ENCODE assay signal across 20 cellular contexts in genomic region chr22:23478175-23478574, GRCh38.
DNase-seq lines count a peak whose midpoint lies in the region; ATAC-seq and TF ChIP-seq lines count a peak whose summit lies in the region.
"Had no signal": no experiment of that assay in that cellular context is flagged by ENCODE, and none has a peak within 500 bp of the region (broad histone marks: within the 10 kb centered on the region; RNA-seq: fewer than 3 reads in every experiment).

No MANE protein-coding gene starts in this region.

- no peak overlapping the region for H4K91ac ChIP-seq in mesenchymal stem cell (ENCODE audit: low read length)

- no peak overlapping the region for H2AFZ ChIP-seq in mesenchymal stem cell (ENCODE audit: low read depth, low read length)
- H2AFZ ChIP-seq: PC-9 had no signal

- no peak overlapping the region for H2BK12ac ChIP-seq in mesenchymal stem cell (ENCODE audit: low read length in 2 of 2)

- TF ChIP-seq EP300 in Ishikawa (IDR thresholded peaks at IDR 0.05; ENCODE audit: borderline replicate concordance), result no peak

- no peak overlapping the region for H2BK120ac ChIP-seq in mesenchymal stem cell (ENCODE audit: low read depth, low read length)

- H2AK5ac ChIP-seq in mesenchymal stem cell (ENCODE audit: low read length, severe bottlenecking), result no peak overlapping the region

- no peak for TF ChIP-seq RAD21 in Ishikawa (IDR thresholded peaks at IDR 0.05; ENCODE audit: low read depth)

- ATAC-seq in HG02798 (IDR thresholded peaks at IDR 0.05; ENCODE audit: poor library complexity, unreplicated experiment) (no peak), HG03565 (IDR thresholded peaks at IDR 0.05; ENCODE audit: unreplicated experiment) (no peak)
- ATAC-seq: GM12878, heart left ventricle, psoas muscle, SK-N-SH treated with all-trans-retinoic acid at 6 μM for 48 hours had no signal

- no peaks in the 10 kb centered on the region for H3K79me1 ChIP-seq in mesenchymal stem cell (replicated peaks; ENCODE audit: low read length, poor library complexity, severe bottlenecking)

- H4K8ac ChIP-seq in mesenchymal stem cell (ENCODE audit: low read length), result no peak overlapping the region

- H3K4ac ChIP-seq in mesenchymal stem cell (ENCODE audit: low read depth in 1 of 2, low read length in 2 of 2), result no peak overlapping the region

- DNase-seq in NCI-H1417 (lab: John Stamatoyannopoulos, UW), result peak in 2 of 3 experiments; percentile 4 to 11
- no peak for DNase-seq in NCI-H1417 treated with DMSO at 0.1 percent for 48 hours (lab: John Stamatoyannopoulos, UW)
- DNase-seq in RPMI8226, result peak; percentile 84
- peak; percentile 9 for DNase-seq in mesenchymal stem cell
- no peak for DNase-seq in NCI-H1105 treated with DMSO at 0.1 percent for 48 hours (lab: John Stamatoyannopoulos, UW)
- DNase-seq: activated CD4-positive, alpha-beta T cell treated with anti-CD3 and anti-CD28 coated beads, Interleukin-2, amount 50 U/mL, for 4 hours; activated naive CD8-positive, alpha-beta T cell treated with anti-CD3 and anti-CD28 coated beads for 36 hours; activated T-cell treated with anti-CD3 and anti-CD28 coated beads, Interleukin-2, amount 50 U/mL, for 48 hours; dorsolateral prefrontal cortex; heart left ventricle; NCI-H2227 treated with DMSO at 0.1 percent for 48 hours; PC-9; psoas muscle; stimulated activated naive CD4-positive, alpha-beta T cell treated with Interleukin-2 at 50 U/mL for 16 hours had no signal

- no peak overlapping the region for H2BK5ac ChIP-seq in mesenchymal stem cell (ENCODE audit: low read depth, low read length, poor library complexity, severe bottlenecking)

- peak overlapping the region in 1 of 2 experiments; percentile 79 for H3K23ac ChIP-seq in mesenchymal stem cell (ENCODE audit: low read length in 2 of 2)

- H3K27ac ChIP-seq in mesenchymal stem cell (ENCODE audit: low read length, poor library complexity, severe bottlenecking), result no peak overlapping the region
- H3K27ac ChIP-seq: 22Rv1, dorsolateral prefrontal cortex, heart left ventricle, PC-9, psoas muscle had no signal

- H3K4me1 ChIP-seq in mesenchymal stem cell (ENCODE audit: control insufficient read depth, insufficient read depth, low read depth, low read length), result peaks cover 2% of the 10 kb centered on the region
- H3K4me1 ChIP-seq: heart left ventricle, psoas muscle had no signal

- H3K4me2 ChIP-seq in mesenchymal stem cell (ENCODE audit: low read length, poor library complexity, severe bottlenecking), result no peak overlapping the region
- H3K4me2 ChIP-seq: PC-9 had no signal

- no peak overlapping the region for H3K4me3 ChIP-seq in mesenchymal stem cell (ENCODE audit: insufficient read depth in 1 of 2, low read depth in 1 of 2, low read length in 2 of 2)
- H3K4me3 ChIP-seq: dorsolateral prefrontal cortex, GM12878, heart left ventricle, PC-9, psoas muscle had no signal

- no peaks in the 10 kb centered on the region for H3K9me3 ChIP-seq in mesenchymal stem cell (ENCODE audit: control insufficient read depth, low read length)
- H3K9me3 ChIP-seq: heart left ventricle, psoas muscle had no signal

- H3K36me3 ChIP-seq in mesenchymal stem cell (ENCODE audit: control insufficient read depth in 1 of 2, insufficient read depth in 2 of 2, low read depth in 1 of 2, low read length in 2 of 2), result no peaks in the 10 kb centered on the region
- H3K36me3 ChIP-seq: heart left ventricle had no signal

- H3K14ac ChIP-seq in mesenchymal stem cell (ENCODE audit: low read length in 2 of 2), result no peak overlapping the region

- H3K27me3 ChIP-seq in mesenchymal stem cell (ENCODE audit: control insufficient read depth in 1 of 2, insufficient read depth in 1 of 2, low read length in 2 of 2), result peaks cover 3 to 33% of the 10 kb centered on the region in 2 experiments

- 67% methylated on average over 4 of the region's 4 CpGs for WGBS in mesenchymal stem cell

- H3K9ac ChIP-seq in mesenchymal stem cell (ENCODE audit: low read length), result no peak overlapping the region

- peak overlapping the region in 1 of 2 experiments; percentile 21 for H3K18ac ChIP-seq in mesenchymal stem cell (ENCODE audit: low read depth in 1 of 2, low read length in 2 of 2)

- no peak overlapping the region for H2BK15ac ChIP-seq in mesenchymal stem cell (ENCODE audit: low read depth, poor library complexity, severe bottlenecking)

TF ChIP-seq in Ishikawa, 13 proteins besides CTCF, POLR2A, EP300 and RAD21:
- TF ChIP-seq NFIC (IDR thresholded peaks at IDR 0.05), result peak; percentile 44
- TF ChIP-seq FOXM1 (IDR thresholded peaks at IDR 0.05; ENCODE audit: borderline replicate concordance, low read depth), result no peak

Comparison
In these comparisons a context has a peak if more than half of its experiments do, and no peak if none do; other contexts are left out.
1. DNase-seq: peak in NCI-H1417 (2 of 3), RPMI8226 (single experiment) and mesenchymal stem cell (single experiment); none in NCI-H1417 treated with DMSO at 0.1 percent for 48 hours (single experiment) and NCI-H1105 treated with DMSO at 0.1 percent for 48 hours (single experiment).